ENCODE assay signal across 19 cellular contexts in the genomic region with DNA sequence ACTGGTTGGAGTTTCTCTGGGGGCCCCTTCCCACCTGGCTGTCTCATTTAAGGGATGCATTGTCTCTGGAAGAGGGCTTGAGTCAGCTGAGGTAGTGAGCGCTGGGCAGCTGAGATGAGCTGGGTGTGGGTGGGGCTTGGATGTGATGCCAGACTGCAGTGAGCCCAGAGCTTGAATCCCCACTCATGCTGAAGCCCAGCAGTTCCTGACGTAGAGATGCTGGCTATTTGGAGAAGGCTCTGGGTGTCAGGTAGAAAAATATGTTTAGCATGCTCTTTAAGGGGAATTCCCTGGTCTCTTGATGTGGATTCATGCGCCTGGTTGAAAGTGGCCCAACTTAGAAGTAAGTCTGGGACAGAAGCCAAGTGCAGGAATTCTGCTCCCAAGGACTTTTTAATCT.
A peak's percentile ranks its signal among the peaks of the same experiment; 100 is the strongest.
DNase-seq lines count a peak whose midpoint lies in the region; ATAC-seq, FAIRE-seq and TF ChIP-seq lines count a peak whose summit lies in the region.
"Had no signal": no experiment of that assay in that cellular context is flagged by ENCODE, and none has a peak within 500 bp of the region (broad histone marks: within the 10 kb centered on the region; RNA-seq: fewer than 3 reads in every experiment).

No MANE protein-coding gene starts in this region.

- H3K27ac ChIP-seq in astrocyte (ENCODE audit: low read depth, low read length) (no peak overlapping the region), left lung (no peak overlapping the region)
- H3K27ac ChIP-seq: esophagus muscularis mucosa, SK-N-MC, stomach had no signal

- H2AFZ ChIP-seq in astrocyte (ENCODE audit: low read depth, low read length), result no peak overlapping the region

- H3K27me3 Mint-ChIP-seq in astrocyte (ENCODE audit: low read depth, unreplicated experiment), result no peaks in the 10 kb centered on the region
- no peaks in the 10 kb centered on the region for H3K27me3 Mint-ChIP-seq in chondrocyte (ENCODE audit: low read depth)
- no peaks in the 10 kb centered on the region for H3K27me3 Mint-ChIP-seq in activated naive CD8-positive, alpha-beta T cell treated with anti-CD3 and anti-CD28 coated beads for 36 hours
- H3K27me3 Mint-ChIP-seq in CD14-positive monocyte (ENCODE audit: low read depth in 3 of 3), result peaks cover 0 to 2% (median 0%) of the 10 kb centered on the region in 3 donors
- H3K27me3 Mint-ChIP-seq: activated CD4-positive, alpha-beta T cell treated with anti-CD3 and anti-CD28 coated beads, Interleukin-2, amount 10 ng/mL, durations not matched to agents 24 days and 14 days; CD8-positive, alpha-beta memory T cell had no signal

- H3K4me3 ChIP-seq in astrocyte (ENCODE audit: insufficient read depth, low read depth, low read length), result no peak overlapping the region
- no peak overlapping the region for H3K4me3 ChIP-seq in left lung
- H3K4me3 ChIP-seq: esophagus muscularis mucosa, SK-N-MC, stomach, uterus had no signal

- TF ChIP-seq CTCF in astrocyte (IDR thresholded peaks at IDR 0.05; ENCODE audit: insufficient read depth, low read depth, low read length), result no peak
- no peak for TF ChIP-seq CTCF in left lung (IDR thresholded peaks at IDR 0.05)
- TF ChIP-seq CTCF in chondrocyte (IDR thresholded peaks at IDR 0.05), result no peak
- TF ChIP-seq CTCF in CD14-positive monocyte (IDR thresholded peaks at IDR 0.05), result no peak

- H3K9ac ChIP-seq in astrocyte (ENCODE audit: low read length), result no peak overlapping the region

- ATAC-seq in left lung, result peak; percentile 55
- no peak for ATAC-seq in HG03039 (IDR thresholded peaks at IDR 0.05; ENCODE audit: unreplicated experiment)

- H3K4me1 ChIP-seq in astrocyte (ENCODE audit: insufficient read depth, low read length) (peaks cover 7% of the 10 kb centered on the region), left lung (no peaks in the 10 kb centered on the region)
- H3K4me1 ChIP-seq: stomach, uterus had no signal

- H3K27me3 ChIP-seq in astrocyte (ENCODE audit: insufficient read depth, low read length) (no peaks in the 10 kb centered on the region), left lung (no peaks in the 10 kb centered on the region)
- H3K27me3 ChIP-seq: esophagus muscularis mucosa, stomach, uterus had no signal

- intact Hi-C loops in left lung (cut with DNase I), result no loop called here
- intact Hi-C loops in CD14-positive monocyte (cut with micrococcal nuclease), result no loop called here

- H3K9me3 ChIP-seq in astrocyte (ENCODE audit: insufficient read depth, low read depth, low read length) (no peaks in the 10 kb centered on the region), left lung (no peaks in the 10 kb centered on the region)
- H3K9me3 ChIP-seq: esophagus muscularis mucosa, stomach, uterus had no signal

- H3K4me2 ChIP-seq in astrocyte (ENCODE audit: low read length), result no peak overlapping the region

- DNase-seq in A172 (ENCODE audit: low spot score) (peak; percentile 62), H54 (ENCODE audit: insufficient read length, low spot score) (peak; percentile 55), astrocyte (ENCODE audit: low read depth) (peak; percentile 81), left lung (no peak), chondrocyte (ENCODE audit: low spot score) (no peak), CD14-positive monocyte (ENCODE audit: low spot score) (no peak)
- no peak for DNase-seq in activated naive CD8-positive, alpha-beta T cell treated with anti-CD3 and anti-CD28 coated beads for 36 hours
- DNase-seq: activated CD4-positive, alpha-beta T cell treated with anti-CD3 and anti-CD28 coated beads, Interleukin-2, amount 10 ng/mL, durations not matched to agents 24 days and 14 days; activated naive CD4-positive, alpha-beta T cell; CD8-positive, alpha-beta memory T cell; NCI-H187; NCI-H524 treated with DMSO at 0.1 percent for 48 hours; stomach; uterus had no signal

- H3K4me3 Mint-ChIP-seq in astrocyte (ENCODE audit: unreplicated experiment) (no peak overlapping the region), chondrocyte (ENCODE audit: unreplicated experiment) (no peak overlapping the region), CD14-positive monocyte (no peak overlapping the region)
- H3K4me3 Mint-ChIP-seq in activated naive CD8-positive, alpha-beta T cell treated with anti-CD3 and anti-CD28 coated beads for 36 hours, result no peak overlapping the region
- H3K4me3 Mint-ChIP-seq: activated CD4-positive, alpha-beta T cell treated with anti-CD3 and anti-CD28 coated beads, Interleukin-2, amount 10 ng/mL, durations not matched to agents 24 days and 14 days; CD8-positive, alpha-beta memory T cell; nephron had no signal

- H3K4me1 Mint-ChIP-seq in astrocyte (ENCODE audit: low read depth, unreplicated experiment), result peaks cover 24% of the 10 kb centered on the region
- peaks cover 33% of the 10 kb centered on the region for H3K4me1 Mint-ChIP-seq in chondrocyte (ENCODE audit: low read depth)
- H3K4me1 Mint-ChIP-seq in activated naive CD8-positive, alpha-beta T cell treated with anti-CD3 and anti-CD28 coated beads for 36 hours, result no peaks in the 10 kb centered on the region
- no peaks in the 10 kb centered on the region for H3K4me1 Mint-ChIP-seq in CD14-positive monocyte
- H3K4me1 Mint-ChIP-seq: activated CD4-positive, alpha-beta T cell treated with anti-CD3 and anti-CD28 coated beads, Interleukin-2, amount 10 ng/mL, durations not matched to agents 24 days and 14 days; CD8-positive, alpha-beta memory T cell had no signal

- no peak for TF ChIP-seq POLR2A in H54 (IDR thresholded peaks at IDR 0.05; ENCODE audit: low read depth, low read length)

- H4K20me1 ChIP-seq in astrocyte (ENCODE audit: insufficient read depth, low read length), result no peaks in the 10 kb centered on the region

- FAIRE-seq in H54 (lab: Jason Lieb, UNC), result peak; percentile 33
- no peak for FAIRE-seq in astrocyte (lab: Jason Lieb, UNC)
- FAIRE-seq: islet of Langerhans had no signal

- H3K9me3 Mint-ChIP-seq in astrocyte (ENCODE audit: unreplicated experiment) (peaks cover 3% of the 10 kb centered on the region), chondrocyte (ENCODE audit: low read depth) (no peaks in the 10 kb centered on the region), CD14-positive monocyte (peaks cover 0 to 12% (median 3%) of the 10 kb centered on the region in 7 donors)
- no peaks in the 10 kb centered on the region for H3K9me3 Mint-ChIP-seq in activated naive CD8-positive, alpha-beta T cell treated with anti-CD3 and anti-CD28 coated beads for 36 hours
- H3K9me3 Mint-ChIP-seq: activated CD4-positive, alpha-beta T cell treated with anti-CD3 and anti-CD28 coated beads, Interleukin-2, amount 10 ng/mL, durations not matched to agents 24 days and 14 days; nephron had no signal

- no peak overlapping the region for H3K27ac Mint-ChIP-seq in astrocyte (ENCODE audit: unreplicated experiment)
- no peak overlapping the region for H3K27ac Mint-ChIP-seq in chondrocyte (ENCODE audit: unreplicated experiment)
- H3K27ac Mint-ChIP-seq in activated naive CD8-positive, alpha-beta T cell treated with anti-CD3 and anti-CD28 coated beads for 36 hours, result no peak overlapping the region
- H3K27ac Mint-ChIP-seq in CD14-positive monocyte, result no peak overlapping the region
- H3K27ac Mint-ChIP-seq: activated CD4-positive, alpha-beta T cell treated with anti-CD3 and anti-CD28 coated beads, Interleukin-2, amount 10 ng/mL, durations not matched to agents 24 days and 14 days; CD8-positive, alpha-beta memory T cell had no signal

- H3K36me3 Mint-ChIP-seq in astrocyte (ENCODE audit: low read depth, unreplicated experiment) (no peaks in the 10 kb centered on the region), chondrocyte (ENCODE audit: low read depth) (no peaks in the 10 kb centered on the region), CD14-positive monocyte (no peaks in the 10 kb centered on the region)
- no peaks in the 10 kb centered on the region for H3K36me3 Mint-ChIP-seq in activated naive CD8-positive, alpha-beta T cell treated with anti-CD3 and anti-CD28 coated beads for 36 hours
- H3K36me3 Mint-ChIP-seq: CD8-positive, alpha-beta memory T cell had no signal

- H3K79me2 ChIP-seq in astrocyte (ENCODE audit: insufficient read depth, low read length), result no peaks in the 10 kb centered on the region

- H3K36me3 ChIP-seq in astrocyte (ENCODE audit: insufficient read depth, low read length) (no peaks in the 10 kb centered on the region), left lung (no peaks in the 10 kb centered on the region)
- H3K36me3 ChIP-seq: esophagus muscularis mucosa, stomach, uterus had no signal

Comparison
In these comparisons a context has a peak if more than half of its experiments do, and no peak if none do; other contexts are left out.
1. DNase-seq: peak in A172 (single experiment), H54 (single experiment) and astrocyte (single experiment); none in left lung (0 of 2), chondrocyte (single experiment), activated naive CD8-positive, alpha-beta T cell treated with anti-CD3 and anti-CD28 coated beads for 36 hours (single experiment) and CD14-positive monocyte (single experiment).